8 cellular contexts compared by ENCODE assay signal in genomic region chr20:37527638-37528441, GRCh38.
A peak's percentile ranks its signal among the peaks of the same experiment; 100 is the strongest.
DNase-seq lines count a peak whose midpoint lies in the region; ATAC-seq and TF ChIP-seq lines count a peak whose summit lies in the region.

TSS of gene BLCAP (minus strand) at chr20:37527876. CDS start at chr20:37519174, 8,702 bp downstream.

- peak within 1 kb of the TSS; percentile 99 for H3K27ac ChIP-seq in layer of hippocampus (ENCODE audit: low read depth, low read length)

- TF ChIP-seq CTCF in AG10803 (conservative IDR thresholded peaks at IDR 0.05; ENCODE audit: low read length) = no peak
- no peak for TF ChIP-seq CTCF in choroid plexus epithelial cell (conservative IDR thresholded peaks at IDR 0.05; ENCODE audit: low read depth, low read length)

- H3K27me3 ChIP-seq in layer of hippocampus (ENCODE audit: control insufficient read depth, insufficient read depth, low read length) = no peaks in the 10 kb centered on the region

- H3K4me3 ChIP-seq in AG10803 (ENCODE audit: low read length) (peak within 1 kb of the TSS; percentile 96), choroid plexus epithelial cell (ENCODE audit: low read depth, low read length) (peak within 1 kb of the TSS; percentile 98)

- peak; percentile 74 for ATAC-seq in HG03439 (IDR thresholded peaks at IDR 0.05; ENCODE audit: unreplicated experiment)

- peak; percentile 85 for DNase-seq in AG10803 (ENCODE audit: low read depth)
- peak; percentile 80 for DNase-seq in NCI-H524 treated with DMSO at 0.1 percent for 48 hours (lab: John Stamatoyannopoulos, UW)
- DNase-seq in activated CD4-positive, alpha-beta T cell treated with anti-CD3 and anti-CD28 coated beads for 48 hours = peak; percentile 93
- peak; percentile 88 for DNase-seq in choroid plexus epithelial cell (ENCODE audit: low read depth)
- peak; percentile 84 to 91 (median 88) for DNase-seq in stimulated activated CD4-positive, alpha-beta T cell treated with anti-CD3 and anti-CD28 coated beads, Interleukin-1b, Interleukin-23, amount 100 ng/mL, for 24 hours (ENCODE audit: low read depth in 4 of 4, low spot score in 1 of 4)

- TF ChIP-seq POLR2A in GM19193 (IDR thresholded peaks at IDR 0.05; ENCODE audit: extremely low read depth, insufficient read depth, insufficient read length) = peak; percentile 94

Comparison
In these comparisons a context has a peak if more than half of its experiments do, and no peak if none do; other contexts are left out.
1. Peak in every context shown above with its lines: DNase-seq, ATAC-seq, H3K4me3 ChIP-seq and H3K27ac ChIP-seq.